ENCODE assay signal across 1 cellular context in the genomic region with DNA sequence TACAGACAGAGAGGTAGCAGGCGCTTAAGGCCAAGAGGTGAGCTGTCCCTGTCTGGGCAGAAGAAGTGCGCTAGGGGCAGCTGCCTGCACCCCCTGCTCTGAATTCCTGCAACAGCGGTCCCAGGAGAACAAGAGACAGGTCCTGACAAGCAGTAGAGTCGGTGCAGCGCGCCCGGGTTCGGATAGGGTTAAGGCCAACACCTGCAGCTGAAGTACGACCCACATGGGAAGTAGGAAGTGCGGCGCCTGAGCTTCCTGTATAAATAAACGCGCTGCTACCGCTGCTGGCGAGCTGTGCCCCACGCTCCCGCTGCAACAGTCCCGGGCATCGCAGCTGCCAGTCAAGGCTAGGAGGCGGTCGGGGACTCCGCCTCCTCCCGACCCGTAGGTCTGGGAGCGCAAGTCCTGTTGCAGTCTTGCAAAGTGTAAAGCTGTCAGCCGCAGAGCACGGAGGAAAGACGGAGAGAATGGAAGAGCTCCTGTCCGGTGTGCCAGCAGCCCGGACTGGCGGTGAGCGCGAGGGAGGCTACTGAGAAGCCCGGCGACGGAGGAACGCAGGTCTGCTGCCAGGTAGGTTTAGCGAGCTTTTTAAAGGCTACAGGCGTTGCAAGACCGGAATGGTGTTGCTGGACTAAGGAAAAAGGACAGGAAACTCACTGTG.
TF ChIP-seq lines count a peak whose summit lies in the region.

A gene (plus strand): TSS at position 290 of the 661 bp plus-strand sequence. CDS start 12,185 bp downstream, outside the sequence.

TF ChIP-seq in HepG2, 621 proteins besides CTCF, POLR2A, EP300 and RAD21 (continued from another document and continues in another):
- no peak for TF ChIP-seq U2AF2 (IDR thresholded peaks at IDR 0.05; ENCODE audit: low read depth, low read length)
- peak; percentile 85; the same call in 1 of the 2 replicates for TF ChIP-seq ELF4 (CRISPR knock-in tag; IDR thresholded peaks at IDR 0.05; ENCODE audit: borderline replicate concordance)
- TF ChIP-seq ZNF232 (CRISPR knock-in tag; IDR thresholded peaks at IDR 0.05; ENCODE audit: borderline replicate concordance): no peak; the same call in 1 of the 2 replicates
- TF ChIP-seq, protein P1, sequence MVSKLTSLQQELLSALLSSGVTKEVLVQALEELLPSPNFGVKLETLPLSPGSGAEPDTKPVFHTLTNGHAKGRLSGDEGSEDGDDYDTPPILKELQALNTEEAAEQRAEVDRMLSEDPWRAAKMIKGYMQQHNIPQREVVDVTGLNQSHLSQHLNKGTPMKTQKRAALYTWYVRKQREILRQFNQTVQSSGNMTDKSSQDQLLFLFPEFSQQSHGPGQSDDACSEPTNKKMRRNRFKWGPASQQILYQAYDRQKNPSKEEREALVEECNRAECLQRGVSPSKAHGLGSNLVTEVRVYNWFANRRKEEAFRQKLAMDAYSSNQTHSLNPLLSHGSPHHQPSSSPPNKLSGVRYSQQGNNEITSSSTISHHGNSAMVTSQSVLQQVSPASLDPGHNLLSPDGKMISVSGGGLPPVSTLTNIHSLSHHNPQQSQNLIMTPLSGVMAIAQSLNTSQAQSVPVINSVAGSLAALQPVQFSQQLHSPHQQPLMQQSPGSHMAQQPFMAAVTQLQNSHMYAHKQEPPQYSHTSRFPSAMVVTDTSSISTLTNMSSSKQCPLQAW (CRISPR knock-in tag; IDR thresholded peaks at IDR 0.05): peak; percentile 45; the same call in 1 of the 2 replicates
- TF ChIP-seq, protein P2, sequence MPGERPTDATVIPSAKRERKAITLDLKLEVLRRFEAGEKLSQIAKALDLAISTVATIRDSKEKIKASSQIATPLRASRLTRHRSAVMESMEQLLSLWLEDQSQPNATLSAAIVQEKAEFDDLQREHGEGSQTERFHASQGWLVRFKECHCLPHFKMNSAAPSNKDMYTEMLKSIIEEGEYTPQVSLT (CRISPR knock-in tag; IDR thresholded peaks at IDR 0.05; ENCODE audit: borderline replicate concordance, low read depth): no peak
- TF ChIP-seq HOXA9 (CRISPR knock-in tag; IDR thresholded peaks at IDR 0.05; ENCODE audit: borderline replicate concordance): no peak
- TF ChIP-seq KMT2A (CRISPR knock-in tag; IDR thresholded peaks at IDR 0.05): peak; percentile 94
- no peak for TF ChIP-seq MATR3 (CRISPR knock-in tag; IDR thresholded peaks at IDR 0.05)
- peak; percentile 84 for TF ChIP-seq DMAP1 (CRISPR knock-in tag; IDR thresholded peaks at IDR 0.05)
- TF ChIP-seq NAIF1 (CRISPR knock-in tag; IDR thresholded peaks at IDR 0.05; ENCODE audit: borderline replicate concordance): peak; percentile 59; the same call in 1 of the 2 replicates
- TF ChIP-seq ZFP37 (CRISPR knock-in tag; IDR thresholded peaks at IDR 0.05; ENCODE audit: borderline replicate concordance): peak; percentile 80
- peak; percentile 75; the same call in 1 of the 2 replicates for TF ChIP-seq ZNF678 (CRISPR knock-in tag; IDR thresholded peaks at IDR 0.05)
- TF ChIP-seq SPEN (CRISPR knock-in tag; IDR thresholded peaks at IDR 0.05; ENCODE audit: low read depth): peak; percentile 46; the same call in 1 of the 2 replicates
- no peak for TF ChIP-seq PCBP2 (optimal IDR thresholded peaks at IDR 0.05; ENCODE audit: low read depth, low read length, poor library complexity, severe bottlenecking)
- no peak for TF ChIP-seq MLLT10 (CRISPR knock-in tag; IDR thresholded peaks at IDR 0.05)
- no peak for TF ChIP-seq ZNF552 (CRISPR knock-in tag; IDR thresholded peaks at IDR 0.05; ENCODE audit: borderline replicate concordance)
- peak; percentile 12; the same call in 1 of the 2 replicates for TF ChIP-seq ZSCAN25 (CRISPR knock-in tag; IDR thresholded peaks at IDR 0.05)
- peak; percentile 90 for TF ChIP-seq CCDC6 (CRISPR knock-in tag; IDR thresholded peaks at IDR 0.05)
- no peak for TF ChIP-seq ZNF251 (CRISPR knock-in tag; IDR thresholded peaks at IDR 0.05)
- TF ChIP-seq, protein P3, sequence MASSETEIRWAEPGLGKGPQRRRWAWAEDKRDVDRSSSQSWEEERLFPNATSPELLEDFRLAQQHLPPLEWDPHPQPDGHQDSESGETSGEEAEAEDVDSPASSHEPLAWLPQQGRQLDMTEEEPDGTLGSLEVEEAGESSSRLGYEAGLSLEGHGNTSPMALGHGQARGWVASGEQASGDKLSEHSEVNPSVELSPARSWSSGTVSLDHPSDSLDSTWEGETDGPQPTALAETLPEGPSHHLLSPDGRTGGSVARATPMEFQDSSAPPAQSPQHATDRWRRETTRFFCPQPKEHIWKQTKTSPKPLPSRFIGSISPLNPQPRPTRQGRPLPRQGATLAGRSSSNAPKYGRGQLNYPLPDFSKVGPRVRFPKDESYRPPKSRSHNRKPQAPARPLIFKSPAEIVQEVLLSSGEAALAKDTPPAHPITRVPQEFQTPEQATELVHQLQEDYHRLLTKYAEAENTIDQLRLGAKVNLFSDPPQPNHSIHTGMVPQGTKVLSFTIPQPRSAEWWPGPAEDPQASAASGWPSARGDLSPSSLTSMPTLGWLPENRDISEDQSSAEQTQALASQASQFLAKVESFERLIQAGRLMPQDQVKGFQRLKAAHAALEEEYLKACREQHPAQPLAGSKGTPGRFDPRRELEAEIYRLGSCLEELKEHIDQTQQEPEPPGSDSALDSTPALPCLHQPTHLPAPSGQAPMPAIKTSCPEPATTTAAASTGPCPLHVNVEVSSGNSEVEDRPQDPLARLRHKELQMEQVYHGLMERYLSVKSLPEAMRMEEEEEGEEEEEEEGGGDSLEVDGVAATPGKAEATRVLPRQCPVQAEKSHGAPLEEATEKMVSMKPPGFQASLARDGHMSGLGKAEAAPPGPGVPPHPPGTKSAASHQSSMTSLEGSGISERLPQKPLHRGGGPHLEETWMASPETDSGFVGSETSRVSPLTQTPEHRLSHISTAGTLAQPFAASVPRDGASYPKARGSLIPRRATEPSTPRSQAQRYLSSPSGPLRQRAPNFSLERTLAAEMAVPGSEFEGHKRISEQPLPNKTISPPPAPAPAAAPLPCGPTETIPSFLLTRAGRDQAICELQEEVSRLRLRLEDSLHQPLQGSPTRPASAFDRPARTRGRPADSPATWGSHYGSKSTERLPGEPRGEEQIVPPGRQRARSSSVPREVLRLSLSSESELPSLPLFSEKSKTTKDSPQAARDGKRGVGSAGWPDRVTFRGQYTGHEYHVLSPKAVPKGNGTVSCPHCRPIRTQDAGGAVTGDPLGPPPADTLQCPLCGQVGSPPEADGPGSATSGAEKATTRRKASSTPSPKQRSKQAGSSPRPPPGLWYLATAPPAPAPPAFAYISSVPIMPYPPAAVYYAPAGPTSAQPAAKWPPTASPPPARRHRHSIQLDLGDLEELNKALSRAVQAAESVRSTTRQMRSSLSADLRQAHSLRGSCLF (CRISPR knock-in tag; IDR thresholded peaks at IDR 0.05; ENCODE audit: borderline replicate concordance): no peak
- TF ChIP-seq ZNF292 (CRISPR knock-in tag; IDR thresholded peaks at IDR 0.05; ENCODE audit: borderline replicate concordance, low read depth): peak; percentile 100
- TF ChIP-seq WIZ (CRISPR knock-in tag; IDR thresholded peaks at IDR 0.05): no peak
- 0 out of 2 replicates have a peak, but pooled peaks have one; percentile 29 for TF ChIP-seq ZFP1 (CRISPR knock-in tag; IDR thresholded peaks at IDR 0.05)
- TF ChIP-seq ZNF737 (CRISPR knock-in tag; IDR thresholded peaks at IDR 0.05; ENCODE audit: borderline replicate concordance): no peak
- TF ChIP-seq, protein P4, sequence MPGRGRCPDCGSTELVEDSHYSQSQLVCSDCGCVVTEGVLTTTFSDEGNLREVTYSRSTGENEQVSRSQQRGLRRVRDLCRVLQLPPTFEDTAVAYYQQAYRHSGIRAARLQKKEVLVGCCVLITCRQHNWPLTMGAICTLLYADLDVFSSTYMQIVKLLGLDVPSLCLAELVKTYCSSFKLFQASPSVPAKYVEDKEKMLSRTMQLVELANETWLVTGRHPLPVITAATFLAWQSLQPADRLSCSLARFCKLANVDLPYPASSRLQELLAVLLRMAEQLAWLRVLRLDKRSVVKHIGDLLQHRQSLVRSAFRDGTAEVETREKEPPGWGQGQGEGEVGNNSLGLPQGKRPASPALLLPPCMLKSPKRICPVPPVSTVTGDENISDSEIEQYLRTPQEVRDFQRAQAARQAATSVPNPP (CRISPR knock-in tag; IDR thresholded peaks at IDR 0.05): no peak; the same call in 1 of the 2 replicates
- TF ChIP-seq, protein P5, sequence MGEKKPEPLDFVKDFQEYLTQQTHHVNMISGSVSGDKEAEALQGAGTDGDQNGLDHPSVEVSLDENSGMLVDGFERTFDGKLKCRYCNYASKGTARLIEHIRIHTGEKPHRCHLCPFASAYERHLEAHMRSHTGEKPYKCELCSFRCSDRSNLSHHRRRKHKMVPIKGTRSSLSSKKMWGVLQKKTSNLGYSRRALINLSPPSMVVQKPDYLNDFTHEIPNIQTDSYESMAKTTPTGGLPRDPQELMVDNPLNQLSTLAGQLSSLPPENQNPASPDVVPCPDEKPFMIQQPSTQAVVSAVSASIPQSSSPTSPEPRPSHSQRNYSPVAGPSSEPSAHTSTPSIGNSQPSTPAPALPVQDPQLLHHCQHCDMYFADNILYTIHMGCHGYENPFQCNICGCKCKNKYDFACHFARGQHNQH (CRISPR knock-in tag; IDR thresholded peaks at IDR 0.05): peak; percentile 89
- no peak for TF ChIP-seq ZNF451 (CRISPR knock-in tag; IDR thresholded peaks at IDR 0.05)
- TF ChIP-seq CHD4 (IDR thresholded peaks at IDR 0.05; ENCODE audit: borderline replicate concordance, low read length): no peak
- TF ChIP-seq, protein P6, sequence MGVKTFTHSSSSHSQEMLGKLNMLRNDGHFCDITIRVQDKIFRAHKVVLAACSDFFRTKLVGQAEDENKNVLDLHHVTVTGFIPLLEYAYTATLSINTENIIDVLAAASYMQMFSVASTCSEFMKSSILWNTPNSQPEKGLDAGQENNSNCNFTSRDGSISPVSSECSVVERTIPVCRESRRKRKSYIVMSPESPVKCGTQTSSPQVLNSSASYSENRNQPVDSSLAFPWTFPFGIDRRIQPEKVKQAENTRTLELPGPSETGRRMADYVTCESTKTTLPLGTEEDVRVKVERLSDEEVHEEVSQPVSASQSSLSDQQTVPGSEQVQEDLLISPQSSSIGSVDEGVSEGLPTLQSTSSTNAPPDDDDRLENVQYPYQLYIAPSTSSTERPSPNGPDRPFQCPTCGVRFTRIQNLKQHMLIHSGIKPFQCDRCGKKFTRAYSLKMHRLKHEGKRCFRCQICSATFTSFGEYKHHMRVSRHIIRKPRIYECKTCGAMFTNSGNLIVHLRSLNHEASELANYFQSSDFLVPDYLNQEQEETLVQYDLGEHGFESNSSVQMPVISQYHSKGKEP (CRISPR knock-in tag; IDR thresholded peaks at IDR 0.05): no peak; the same call in 1 of the 2 replicates
- TF ChIP-seq ZBTB3 (CRISPR knock-in tag; IDR thresholded peaks at IDR 0.05; ENCODE audit: borderline replicate concordance, low read depth): peak; percentile 67; the same call in 1 of the 2 replicates
- TF ChIP-seq HOXA5 (CRISPR knock-in tag; IDR thresholded peaks at IDR 0.05): peak; percentile 12; the same call in 1 of the 2 replicates
- TF ChIP-seq KLF16 (CRISPR knock-in tag; IDR thresholded peaks at IDR 0.05): peak in 1 of 2 experiments; percentile 72; a peak in 1 of 4 replicates
- TF ChIP-seq, protein P7, sequence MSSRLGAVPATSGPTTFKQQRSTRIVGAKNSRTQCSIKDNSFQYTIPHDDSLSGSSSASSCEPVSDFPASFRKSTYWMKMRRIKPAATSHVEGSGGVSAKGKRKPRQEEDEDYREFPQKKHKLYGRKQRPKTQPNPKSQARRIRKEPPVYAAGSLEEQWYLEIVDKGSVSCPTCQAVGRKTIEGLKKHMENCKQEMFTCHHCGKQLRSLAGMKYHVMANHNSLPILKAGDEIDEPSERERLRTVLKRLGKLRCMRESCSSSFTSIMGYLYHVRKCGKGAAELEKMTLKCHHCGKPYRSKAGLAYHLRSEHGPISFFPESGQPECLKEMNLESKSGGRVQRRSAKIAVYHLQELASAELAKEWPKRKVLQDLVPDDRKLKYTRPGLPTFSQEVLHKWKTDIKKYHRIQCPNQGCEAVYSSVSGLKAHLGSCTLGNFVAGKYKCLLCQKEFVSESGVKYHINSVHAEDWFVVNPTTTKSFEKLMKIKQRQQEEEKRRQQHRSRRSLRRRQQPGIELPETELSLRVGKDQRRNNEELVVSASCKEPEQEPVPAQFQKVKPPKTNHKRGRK (CRISPR knock-in tag; IDR thresholded peaks at IDR 0.05): no peak
- TF ChIP-seq SIX4 (CRISPR knock-in tag; IDR thresholded peaks at IDR 0.05): no peak
- no peak for TF ChIP-seq TCF7 (IDR thresholded peaks at IDR 0.05; ENCODE audit: low read depth)
- TF ChIP-seq, protein P8, sequence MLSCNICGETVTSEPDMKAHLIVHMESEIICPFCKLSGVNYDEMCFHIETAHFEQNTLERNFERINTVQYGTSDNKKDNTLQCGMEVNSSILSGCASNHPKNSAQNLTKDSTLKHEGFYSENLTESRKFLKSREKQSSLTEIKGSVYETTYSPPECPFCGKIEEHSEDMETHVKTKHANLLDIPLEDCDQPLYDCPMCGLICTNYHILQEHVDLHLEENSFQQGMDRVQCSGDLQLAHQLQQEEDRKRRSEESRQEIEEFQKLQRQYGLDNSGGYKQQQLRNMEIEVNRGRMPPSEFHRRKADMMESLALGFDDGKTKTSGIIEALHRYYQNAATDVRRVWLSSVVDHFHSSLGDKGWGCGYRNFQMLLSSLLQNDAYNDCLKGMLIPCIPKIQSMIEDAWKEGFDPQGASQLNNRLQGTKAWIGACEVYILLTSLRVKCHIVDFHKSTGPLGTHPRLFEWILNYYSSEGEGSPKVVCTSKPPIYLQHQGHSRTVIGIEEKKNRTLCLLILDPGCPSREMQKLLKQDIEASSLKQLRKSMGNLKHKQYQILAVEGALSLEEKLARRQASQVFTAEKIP (CRISPR knock-in tag; IDR thresholded peaks at IDR 0.05; ENCODE audit: borderline replicate concordance): no peak
- TF ChIP-seq, protein P9, sequence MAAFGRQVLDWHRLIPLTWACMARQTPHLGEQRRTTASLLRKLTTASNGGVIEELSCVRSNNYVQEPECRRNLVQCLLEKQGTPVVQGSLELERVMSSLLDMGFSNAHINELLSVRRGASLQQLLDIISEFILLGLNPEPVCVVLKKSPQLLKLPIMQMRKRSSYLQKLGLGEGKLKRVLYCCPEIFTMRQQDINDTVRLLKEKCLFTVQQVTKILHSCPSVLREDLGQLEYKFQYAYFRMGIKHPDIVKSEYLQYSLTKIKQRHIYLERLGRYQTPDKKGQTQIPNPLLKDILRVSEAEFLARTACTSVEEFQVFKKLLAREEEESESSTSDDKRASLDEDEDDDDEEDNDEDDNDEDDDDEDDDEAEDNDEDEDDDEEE (CRISPR knock-in tag; IDR thresholded peaks at IDR 0.05): peak; percentile 84
- TF ChIP-seq ZNF556 (CRISPR knock-in tag; IDR thresholded peaks at IDR 0.05; ENCODE audit: borderline replicate concordance): 0 out of 2 replicates have a peak, but pooled peaks have one; percentile 32
- TF ChIP-seq ZNF253 (CRISPR knock-in tag; IDR thresholded peaks at IDR 0.05; ENCODE audit: borderline replicate concordance): peak; percentile 21; the same call in 1 of the 2 replicates
